Comparison of ENCODE assay signal across 29 cellular contexts in genomic region chr9:137764981-137765380, GRCh38.
DNase-seq lines count a peak whose midpoint lies in the region; ATAC-seq and TF ChIP-seq lines count a peak whose summit lies in the region.
"Had no signal": no experiment of that assay in that cellular context is flagged by ENCODE, and none has a peak within 500 bp of the region (broad histone marks: within the 10 kb centered on the region; RNA-seq: fewer than 3 reads in every experiment).

No MANE protein-coding gene starts in this region.

- H3K27ac ChIP-seq in ectodermal cell (ENCODE audit: insufficient read depth, low read depth, low read length, poor library complexity, severe bottlenecking): peak overlapping the region; percentile 21
- H3K27ac ChIP-seq in CD8-positive, alpha-beta T cell (ENCODE audit: low read depth, low read length): no peak overlapping the region
- H3K27ac ChIP-seq: body of pancreas, ovary, testis, VCaP had no signal

- no peak for DNase-seq in activated B cell treated with CpG ODN at 0.5 μM for 24 hours
- no peak for DNase-seq in nephron progenitor cell
- DNase-seq in superior temporal gyrus (ENCODE audit: extremely low spot score): peak; percentile 53
- DNase-seq in CD8-positive, alpha-beta T cell: no peak
- DNase-seq in mesothelial cell of epicardium (ENCODE audit: low spot score in 2 of 2, unreplicated experiment in 2 of 2): no peak
- DNase-seq in NCI-H2171 (lab: John Stamatoyannopoulos, UW): no peak
- DNase-seq: activated CD4-positive, alpha-beta T cell treated with anti-CD3 and anti-CD28 coated beads for 48 hours; activated CD8-positive, alpha-beta memory T cell treated with anti-CD3 and anti-CD28 coated beads for 24 hours; activated gamma-delta T cell treated with Interleukin-2 at 50 U/mL for 16 hours; body of pancreas; CD4-positive, CD25-positive, alpha-beta regulatory T cell; effector memory CD4-positive, alpha-beta T cell; EL; IMR-90; left colon; mammary epithelial cell; naive thymus-derived CD4-positive, alpha-beta T cell; NCI-H1092; NCI-H187; NCI-H526 treated with DMSO at 0.1 percent for 48 hours; right cardiac atrium; SHP77; stimulated activated CD4-positive, alpha-beta T cell treated with anti-CD3 and anti-CD28 coated beads, Interleukin-4, amount 100 ng/mL, for 24 hours; testis had no signal

- CTCF ChIA-PET in activated B cell treated with CpG ODN at 0.5 μM for 24 hours (lab: Charles Lee): no interaction called here
- CTCF ChIA-PET in CD8-positive, alpha-beta T cell (lab: Charles Lee): no interaction called here

- no peaks in the 10 kb centered on the region for H3K27me3 ChIP-seq in ectodermal cell (ENCODE audit: control insufficient read depth, insufficient read depth, low read length, poor library complexity, severe bottlenecking)
- H3K27me3 ChIP-seq in CD8-positive, alpha-beta T cell (ENCODE audit: insufficient read depth, low read length): no peaks in the 10 kb centered on the region
- H3K27me3 ChIP-seq: body of pancreas, ovary, testis had no signal

- TF ChIP-seq CTCF in activated B cell treated with CpG ODN at 0.5 μM for 24 hours (IDR thresholded peaks at IDR 0.05) (no peak), nephron progenitor cell (IDR thresholded peaks at IDR 0.05) (no peak), mesothelial cell of epicardium (IDR thresholded peaks at IDR 0.05; ENCODE audit: unreplicated experiment) (no peak)
- no peak for TF ChIP-seq CTCF in CD8-positive, alpha-beta T cell (IDR thresholded peaks at IDR 0.05)

- no peak overlapping the region for H3K4me3 Mint-ChIP-seq in activated B cell treated with CpG ODN at 0.5 μM for 24 hours
- no peak overlapping the region for H3K4me3 Mint-ChIP-seq in nephron progenitor cell
- H3K4me3 Mint-ChIP-seq in CD8-positive, alpha-beta T cell: no peak overlapping the region
- no peak overlapping the region for H3K4me3 Mint-ChIP-seq in mesothelial cell of epicardium
- H3K4me3 Mint-ChIP-seq: naive thymus-derived CD4-positive, alpha-beta T cell; stimulated activated effector memory CD8-positive, alpha-beta T cell treated with anti-CD3 and anti-CD28 coated beads, Interleukin-12 subunit alpha, Interleukin-12 subunit beta, amount 100 ng/mL, for 72 hours had no signal

- 90 to 91% methylated on average over 12 to 13 of the region's 13 CpGs for WGBS in ectodermal cell, 2 experiments

- peaks cover 78% of the 10 kb centered on the region for H3K36me3 Mint-ChIP-seq in activated B cell treated with CpG ODN at 0.5 μM for 24 hours (ENCODE audit: low read depth)
- peaks cover 85% of the 10 kb centered on the region for H3K36me3 Mint-ChIP-seq in nephron progenitor cell (ENCODE audit: low read depth)
- peaks cover 80% of the 10 kb centered on the region for H3K36me3 Mint-ChIP-seq in CD8-positive, alpha-beta T cell
- H3K36me3 Mint-ChIP-seq in mesothelial cell of epicardium: peaks cover 61% of the 10 kb centered on the region

- intact Hi-C loops in activated B cell treated with CpG ODN at 0.5 μM for 24 hours (cut with micrococcal nuclease): no loop called here
- intact Hi-C loops in CD8-positive, alpha-beta T cell (cut with DNase I, micrococcal nuclease): no loop called here

- peaks cover 3% of the 10 kb centered on the region for H3K4me1 ChIP-seq in ectodermal cell (ENCODE audit: control insufficient read depth, insufficient read depth, low read length)
- no peaks in the 10 kb centered on the region for H3K4me1 ChIP-seq in CD8-positive, alpha-beta T cell (ENCODE audit: insufficient read depth, low read length)
- H3K4me1 ChIP-seq: body of pancreas had no signal

- H3K9me3 ChIP-seq in ectodermal cell (ENCODE audit: control insufficient read depth, low read length): no peaks in the 10 kb centered on the region
- H3K9me3 ChIP-seq in CD8-positive, alpha-beta T cell (ENCODE audit: low read length): no peaks in the 10 kb centered on the region
- H3K9me3 ChIP-seq: body of pancreas, ovary, testis had no signal

- H3K4me1 Mint-ChIP-seq in activated B cell treated with CpG ODN at 0.5 μM for 24 hours (peaks cover 57% of the 10 kb centered on the region), nephron progenitor cell (peaks cover 33% of the 10 kb centered on the region), mesothelial cell of epicardium (no peaks in the 10 kb centered on the region)
- peaks cover 6% of the 10 kb centered on the region for H3K4me1 Mint-ChIP-seq in CD8-positive, alpha-beta T cell (ENCODE audit: low read depth)

- H3K27ac Mint-ChIP-seq in activated B cell treated with CpG ODN at 0.5 μM for 24 hours (peak overlapping the region; percentile 66), nephron progenitor cell (peak overlapping the region; percentile 79), mesothelial cell of epicardium (no peak overlapping the region)
- H3K27ac Mint-ChIP-seq in CD8-positive, alpha-beta T cell: no peak overlapping the region

- POLR2A ChIA-PET in activated B cell treated with CpG ODN at 0.5 μM for 24 hours (lab: Charles Lee): no interaction called here
- POLR2A ChIA-PET in CD8-positive, alpha-beta T cell (lab: Charles Lee): no interaction called here

- H3K9me3 Mint-ChIP-seq in activated B cell treated with CpG ODN at 0.5 μM for 24 hours (no peaks in the 10 kb centered on the region), nephron progenitor cell (peaks cover 22% of the 10 kb centered on the region), mesothelial cell of epicardium (peaks cover 11% of the 10 kb centered on the region)
- no peaks in the 10 kb centered on the region for H3K9me3 Mint-ChIP-seq in CD8-positive, alpha-beta T cell
- H3K9me3 Mint-ChIP-seq: stimulated activated effector memory CD8-positive, alpha-beta T cell treated with anti-CD3 and anti-CD28 coated beads, Interleukin-12 subunit alpha, Interleukin-12 subunit beta, amount 100 ng/mL, for 72 hours had no signal

- no peak for ATAC-seq in activated B cell treated with CpG ODN at 0.5 μM for 24 hours (ENCODE audit: low read depth)
- no peak for ATAC-seq in CD8-positive, alpha-beta T cell
- ATAC-seq: body of pancreas; left colon; naive thymus-derived CD4-positive, alpha-beta T cell; Panc1; right cardiac atrium; stimulated activated effector memory CD8-positive, alpha-beta T cell treated with anti-CD3 and anti-CD28 coated beads, Interleukin-12 subunit alpha, Interleukin-12 subunit beta, amount 100 ng/mL, for 72 hours had no signal

- no peak overlapping the region for H3K4me3 ChIP-seq in ectodermal cell (ENCODE audit: insufficient read depth, low read depth, low read length)
- H3K4me3 ChIP-seq in CD8-positive, alpha-beta T cell (ENCODE audit: low read depth, low read length): no peak overlapping the region
- H3K4me3 ChIP-seq: body of pancreas, ovary, testis had no signal

- no peaks in the 10 kb centered on the region for H3K27me3 Mint-ChIP-seq in activated B cell treated with CpG ODN at 0.5 μM for 24 hours
- H3K27me3 Mint-ChIP-seq in nephron progenitor cell (ENCODE audit: low read depth, poor library complexity): no peaks in the 10 kb centered on the region
- H3K27me3 Mint-ChIP-seq in CD8-positive, alpha-beta T cell (ENCODE audit: low read depth): no peaks in the 10 kb centered on the region
- no peaks in the 10 kb centered on the region for H3K27me3 Mint-ChIP-seq in mesothelial cell of epicardium (ENCODE audit: low read depth)
- H3K27me3 Mint-ChIP-seq: CD4-positive, CD25-positive, alpha-beta regulatory T cell; naive thymus-derived CD4-positive, alpha-beta T cell had no signal

- peaks cover 37% of the 10 kb centered on the region for H3K36me3 ChIP-seq in ectodermal cell (ENCODE audit: control insufficient read depth, insufficient read depth, low read length)
- H3K36me3 ChIP-seq in CD8-positive, alpha-beta T cell (ENCODE audit: insufficient read depth, low read length): peaks cover 38% of the 10 kb centered on the region
- H3K36me3 ChIP-seq: ovary had no signal

Comparison
In these comparisons a context has a peak if more than half of its experiments do, and no peak if none do; other contexts are left out.
1. H3K27ac Mint-ChIP-seq: peak in activated B cell treated with CpG ODN at 0.5 μM for 24 hours (single experiment) and nephron progenitor cell (single experiment); none in CD8-positive, alpha-beta T cell (single experiment) and mesothelial cell of epicardium (single experiment).